In genomic region chr7:129193892-129194291, GRCh38 we compare ENCODE assay signal across 9 cellular contexts. TPM values are rescaled to one million over a fixed set of nuclear protein-coding genes. Genes with fewer than 3 reads are reported as not detected.
"Had no signal": no experiment of that assay in that cellular context is flagged by ENCODE, and none has a peak within 500 bp of the region (broad histone marks: within the 10 kb centered on the region; RNA-seq: fewer than 3 reads in every experiment).

No MANE protein-coding gene starts in this region.

- H3K4me2 ChIP-seq: KMS-11 had no signal

- H3K4me3 Mint-ChIP-seq: IgD-negative memory B cell had no signal

- H3K36me3 Mint-ChIP-seq: IgD-negative memory B cell had no signal

- H3K9ac ChIP-seq: KMS-11 had no signal

- H3K27ac ChIP-seq: HL-60, KMS-11 had no signal

- ATAC-seq: HepG2 had no signal

- H3K9me3 Mint-ChIP-seq: IgD-negative memory B cell had no signal

- FAIRE-seq: HepG2, HTR-8/SVneo had no signal

- H3K27ac Mint-ChIP-seq: IgD-negative memory B cell had no signal

- DNase-seq: IMR-90, KBM-7, KG1 had no signal

RNA-seq across cellular contexts. Expression of gene SMO, which starts 5.5 kb away (rescaled TPM):
- total RNA-seq: HT-29 had no signal
